ENCODE assay signal across 1 cellular context in genomic region chr16:79869304-79870015, GRCh38.
TF ChIP-seq lines count a peak whose summit lies in the region.

No MANE protein-coding gene starts in this region.

TF ChIP-seq in K562, 482 proteins besides CTCF, POLR2A, EP300 and RAD21 (continued from another document and continues in another):
- TF ChIP-seq MTA1 (IDR thresholded peaks at IDR 0.05; ENCODE audit: borderline replicate concordance) (0 out of 2 replicates have a peak, but pooled peaks have one; percentile 26), TEAD2 (tag; IDR thresholded peaks at IDR 0.05) (no peak), EHMT2 (IDR thresholded peaks at IDR 0.05) (no peak), PBX2 (CRISPR knock-in tag; IDR thresholded peaks at IDR 0.05; ENCODE audit: low read depth) (no peak), PBX2 (tag; conservative IDR thresholded peaks at IDR 0.05; ENCODE audit: low read depth) (peak; percentile 94), ZNF41 (CRISPR knock-in tag; conservative IDR thresholded peaks at IDR 0.05) (no peak; the same call in 1 of the 2 replicates), HDGF (IDR thresholded peaks at IDR 0.05) (no peak), ZNF717 (CRISPR knock-in tag; IDR thresholded peaks at IDR 0.05) (no peak), SREBF1 (IDR thresholded peaks at IDR 0.05; ENCODE audit: borderline replicate concordance, low read depth, low read length) (no peak), TCF3 (CRISPR knock-in tag; IDR thresholded peaks at IDR 0.05) (peak; percentile 96), SRSF7 (optimal IDR thresholded peaks at IDR 0.05; ENCODE audit: low read depth, low read length) (no peak), CREM (IDR thresholded peaks at IDR 0.05; ENCODE audit: low read depth) (peak; percentile 80), NFE2 (IDR thresholded peaks at IDR 0.05; ENCODE audit: low read depth) (peak; percentile 49), CBX2 (IDR thresholded peaks at IDR 0.05; ENCODE audit: insufficient read depth, low read length, poor library complexity, severe bottlenecking) (no peak), ZNF282 (CRISPR knock-in tag; IDR thresholded peaks at IDR 0.05) (no peak), ZNF609 (CRISPR knock-in tag; IDR thresholded peaks at IDR 0.05; ENCODE audit: borderline replicate concordance) (no peak), PYGO2 (tag; IDR thresholded peaks at IDR 0.05) (peak; percentile 68; the same call in 1 of the 2 replicates), SMARCB1 (IDR thresholded peaks at IDR 0.05; ENCODE audit: insufficient read length, low read depth) (no peak), DLX4 (CRISPR knock-in tag; IDR thresholded peaks at IDR 0.05) (no peak), POLR2AphosphoS2 (IDR thresholded peaks at IDR 0.05; ENCODE audit: low read length) (no peak), TCFL5 (CRISPR knock-in tag; conservative IDR thresholded peaks at IDR 0.05) (no peak; the same call in 1 of the 2 replicates), PTRF (tag; IDR thresholded peaks at IDR 0.05) (no peak), THRB (CRISPR knock-in tag; conservative IDR thresholded peaks at IDR 0.05) (0 out of 2 replicates have a peak, but pooled peaks have one; percentile 40), ARHGAP35 (IDR thresholded peaks at IDR 0.05; ENCODE audit: partially characterized antibody) (no peak), POLR3A (IDR thresholded peaks at IDR 0.05; ENCODE audit: borderline replicate concordance, extremely low read depth, insufficient read depth, insufficient read length) (no peak), MED1 (CRISPR knock-in tag; IDR thresholded peaks at IDR 0.05; ENCODE audit: borderline replicate concordance) (no peak), IRF2 (CRISPR knock-in tag; IDR thresholded peaks at IDR 0.05) (no peak), COPS2 (conservative IDR thresholded peaks at IDR 0.05) (no peak), SNAPC5 (CRISPR knock-in tag; IDR thresholded peaks at IDR 0.05) (no peak), ZNF354B (CRISPR knock-in tag; IDR thresholded peaks at IDR 0.05) (peak; percentile 3), ARID1B (IDR thresholded peaks at IDR 0.05) (peak; percentile 98), TBL1XR1 (IDR thresholded peaks at IDR 0.05; ENCODE audit: low read length in 2 of 2) (peak in 1 of 2 experiments; percentile 96; a peak in 2 of 4 replicates), EWSR1 (IDR thresholded peaks at IDR 0.05; ENCODE audit: borderline replicate concordance, low read depth, partially characterized antibody) (no peak), THRA (IDR thresholded peaks at IDR 0.05) (no peak), PHB (CRISPR knock-in tag; IDR thresholded peaks at IDR 0.05) (no peak; the same call in 1 of the 2 replicates), GATAD2B (IDR thresholded peaks at IDR 0.05; ENCODE audit: borderline replicate concordance) (peak; percentile 56; the same call in 1 of the 2 replicates), DPF2 (IDR thresholded peaks at IDR 0.05) (peak; percentile 97), NFIX (CRISPR knock-in tag; IDR thresholded peaks at IDR 0.05; ENCODE audit: low read depth) (no peak; the same call in 1 of the 2 replicates), CHD7 (IDR thresholded peaks at IDR 0.05; ENCODE audit: low read depth, low read length) (no peak)
